Comparison of ENCODE assay signal across 9 cellular contexts in the genomic region with DNA sequence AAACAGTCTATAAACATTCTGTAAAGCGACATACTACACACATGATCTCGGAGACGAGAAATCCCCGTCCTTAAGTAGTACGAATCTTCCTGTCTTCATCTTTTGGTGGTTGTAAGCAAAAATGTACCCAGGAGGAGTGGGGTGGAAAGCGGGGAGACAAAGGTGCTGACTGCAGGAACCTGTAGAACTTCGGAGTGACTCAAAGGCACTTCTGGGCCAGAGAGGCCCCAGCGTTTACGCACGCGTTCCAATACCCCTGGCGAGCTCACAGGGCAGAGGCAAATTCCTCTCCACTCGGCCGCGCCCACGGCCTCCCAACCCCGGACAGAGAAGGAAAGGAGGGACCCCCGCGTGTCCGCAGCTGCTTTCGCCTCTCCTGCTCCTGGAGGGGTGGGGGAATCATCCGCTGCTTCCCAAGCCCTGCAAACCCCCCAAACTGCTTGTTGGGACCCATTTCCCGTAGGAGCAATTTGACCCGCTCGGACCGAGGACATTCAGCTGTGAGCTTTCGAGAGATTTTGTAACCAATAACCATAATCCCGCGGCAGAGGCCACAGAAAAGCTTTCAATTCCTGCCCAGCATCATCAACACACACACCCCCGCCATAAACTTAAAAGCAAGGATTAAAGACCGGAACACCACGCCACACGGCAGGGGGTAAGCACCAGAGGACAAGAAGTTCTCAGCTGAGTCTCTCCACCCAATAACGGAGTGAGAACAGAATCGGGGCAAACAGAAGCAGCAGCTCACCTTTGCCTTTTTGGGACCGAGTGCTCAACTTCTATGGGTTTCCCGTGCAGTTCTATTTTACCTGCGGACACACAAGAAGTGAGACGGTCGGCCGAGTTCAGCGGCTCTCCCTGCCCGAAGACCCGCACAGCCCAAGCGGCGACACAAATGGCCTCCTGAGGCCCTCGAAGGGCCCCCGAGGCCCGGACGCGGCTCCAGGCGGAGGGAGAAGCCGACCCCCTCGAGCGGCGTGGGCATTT. TPM values are rescaled to one million over a fixed set of nuclear protein-coding genes. Genes with fewer than 3 reads are reported as not detected.
A peak's percentile ranks its signal among the peaks of the same experiment; 100 is the strongest.
DNase-seq lines count a peak whose midpoint lies in the region; ATAC-seq and TF ChIP-seq lines count a peak whose summit lies in the region.
"Had no signal": no experiment of that assay in that cellular context is flagged by ENCODE, and none has a peak within 500 bp of the region (broad histone marks: within the 10 kb centered on the region; RNA-seq: fewer than 3 reads in every experiment).

No MANE protein-coding gene starts in this region.

- H3K27ac ChIP-seq in SK-N-SH (ENCODE audit: low read depth in 2 of 2, low read length in 1 of 2) = peak overlapping the region; percentile 93 to 96
- no peak overlapping the region for H3K27ac ChIP-seq in rectal smooth muscle tissue (ENCODE audit: low read depth, low read length)
- H3K27ac ChIP-seq in adrenal gland = no peak overlapping the region
- H3K27ac ChIP-seq: VCaP had no signal

- TF ChIP-seq CTCF in SK-N-SH (IDR thresholded peaks at IDR 0.05) (no peak), epithelial cell of esophagus (IDR thresholded peaks at IDR 0.05; ENCODE audit: insufficient read depth, low read depth, low read length, missing control alignments) (no peak), adrenal gland (IDR thresholded peaks at IDR 0.05) (no peak)

- peaks cover 26% of the 10 kb centered on the region for H3F3A ChIP-seq in SK-N-SH (replicated peaks; ENCODE audit: insufficient read depth)

- ATAC-seq in GM19463 (IDR thresholded peaks at IDR 0.05; ENCODE audit: unreplicated experiment) = no peak

- peak overlapping the region; percentile 94 for H3K4me2 ChIP-seq in SK-N-SH

- peaks cover 88% of the 10 kb centered on the region for H3K79me2 ChIP-seq in SK-N-SH (ENCODE audit: insufficient read depth)

- POLR2A ChIA-PET in HEK293T (lab: Yijun Ruan, JAX) = interaction anchor here (1.7 to 1.8 kb wide), 2 partner anchors 35 to 63 kb away, joined by 4 to 5 read pairs; no protein-coding TSS in a partner anchor
- POLR2A ChIA-PET in SK-N-SH (lab: Yijun Ruan, JAX) = interaction anchor here (0.8 to 1.5 kb wide), 4 partner anchors 11 to 283 kb away, joined by 3 to 4 read pairs (median 4); no protein-coding TSS in a partner anchor

- H4K20me1 ChIP-seq in SK-N-SH (ENCODE audit: insufficient read depth) = peaks cover 49% of the 10 kb centered on the region

- no peaks in the 10 kb centered on the region; the same call in 1 of the 2 replicates for H3K9me2 ChIP-seq in SK-N-SH

- CTCF ChIA-PET in HEK293T (lab: Yijun Ruan, JAX) = interaction anchor here (0.6 to 1.6 kb wide), 2 partner anchors 44 to 110 kb away, joined by 3 read pairs; no protein-coding TSS in a partner anchor
- CTCF ChIA-PET in SK-N-SH (lab: Yijun Ruan, JAX) = interaction anchor here (0.8 to 3.2 kb wide), 14 partner anchors 13 to 283 kb away, joined by 3 to 14 read pairs (median 4); no protein-coding TSS in a partner anchor

- 1% methylated on average over 48 of the region's 56 CpGs for WGBS in SK-N-SH (ENCODE audit: low lambda C conversion rate)
- whole genome bisulfite sequencing in adrenal gland, 4 donors = 8 to 11% (median 10%) methylated on average over 25 to 56 of the region's 56 CpGs

- DNase-seq in DMS79 (lab: John Stamatoyannopoulos, UW) = peak; percentile 9
- peak; percentile 34 for DNase-seq in HEK293T (ENCODE audit: extremely low spot score)
- peak; percentile 48 for DNase-seq in SK-N-SH
- DNase-seq in epithelial cell of esophagus (ENCODE audit: low read depth) = peak; percentile 65
- DNase-seq in adrenal gland = no peak
- DNase-seq in mesenteric fat pad (ENCODE audit: low spot score) = no peak

- intact Hi-C loops in adrenal gland (cut with DNase I) = no loop called here

- peaks cover 8 to 15% of the 10 kb centered on the region in 2 experiments for H3K36me3 ChIP-seq in SK-N-SH (replicated peaks in 1 of 2; ENCODE audit: control insufficient read depth in 1 of 2, insufficient read depth in 2 of 2, low read length in 1 of 2)
- H3K36me3 ChIP-seq in rectal smooth muscle tissue (ENCODE audit: control insufficient read depth, insufficient read depth, low read length) = no peaks in the 10 kb centered on the region
- no peaks in the 10 kb centered on the region for H3K36me3 ChIP-seq in adrenal gland (replicated peaks in 1 of 2)

- no peak for TF ChIP-seq EP300 in SK-N-SH (IDR thresholded peaks at IDR 0.05; ENCODE audit: borderline replicate concordance in 1 of 2, low read depth in 1 of 2, low read length in 1 of 2)

- H3K9ac ChIP-seq in SK-N-SH (peak overlapping the region; percentile 91), rectal smooth muscle tissue (ENCODE audit: low read length) (no peak overlapping the region)

- H3K4me1 ChIP-seq in SK-N-SH (ENCODE audit: control insufficient read depth in 1 of 2, insufficient read depth in 2 of 2, low read depth in 1 of 2, low read length in 1 of 2) (peaks cover 29 to 44% of the 10 kb centered on the region in 2 experiments), rectal smooth muscle tissue (ENCODE audit: control insufficient read depth, insufficient read depth, low read length) (no peaks in the 10 kb centered on the region), adrenal gland (replicated peaks in 1 of 2) (peaks cover 13 to 33% of the 10 kb centered on the region in 2 donors)

- no peak for TF ChIP-seq RAD21 in SK-N-SH (IDR thresholded peaks at IDR 0.05; ENCODE audit: low read length)

- no peaks in the 10 kb centered on the region for H3K27me3 ChIP-seq in SK-N-SH (ENCODE audit: insufficient read depth)
- H3K27me3 ChIP-seq in rectal smooth muscle tissue (ENCODE audit: control insufficient read depth, insufficient read depth, low read length) = peaks cover 38% of the 10 kb centered on the region
- H3K27me3 ChIP-seq in adrenal gland = peaks cover 97% of the 10 kb centered on the region

- H3K9me3 ChIP-seq in SK-N-SH (no peaks in the 10 kb centered on the region), adrenal gland (replicated peaks in 1 of 3) (no peaks in the 10 kb centered on the region)

- H3K4me3 ChIP-seq in SK-N-SH (ENCODE audit: low read depth in 2 of 2, low read length in 1 of 2) = peak overlapping the region; percentile 88 to 89
- peak overlapping the region; percentile 54 for H3K4me3 ChIP-seq in epithelial cell of esophagus (ENCODE audit: low read length)
- peak overlapping the region; percentile 46 for H3K4me3 ChIP-seq in rectal smooth muscle tissue (ENCODE audit: low read length)
- no peak overlapping the region for H3K4me3 ChIP-seq in adrenal gland

- TF ChIP-seq POLR2A in adrenal gland (IDR thresholded peaks at IDR 0.05) = no peak

- 0 out of 2 replicates have a peak overlapping the region, but pooled peaks have one; percentile 30 for H2AFZ ChIP-seq in SK-N-SH (ENCODE audit: low read depth)

TF ChIP-seq in HEK293T, 16 proteins besides CTCF, POLR2A, EP300 and RAD21:
- no peak for TF ChIP-seq HDGF (IDR thresholded peaks at IDR 0.05; ENCODE audit: borderline replicate concordance)
- TF ChIP-seq L3MBTL2 (conservative IDR thresholded peaks at IDR 0.05) = peak; percentile 44; the same call in 1 of the 2 replicates
TF ChIP-seq in HEK293T: peak in this region for 1.

TF ChIP-seq in SK-N-SH, 30 proteins besides CTCF, POLR2A, EP300 and RAD21 (continues in another document):
- TF ChIP-seq, protein P1, sequence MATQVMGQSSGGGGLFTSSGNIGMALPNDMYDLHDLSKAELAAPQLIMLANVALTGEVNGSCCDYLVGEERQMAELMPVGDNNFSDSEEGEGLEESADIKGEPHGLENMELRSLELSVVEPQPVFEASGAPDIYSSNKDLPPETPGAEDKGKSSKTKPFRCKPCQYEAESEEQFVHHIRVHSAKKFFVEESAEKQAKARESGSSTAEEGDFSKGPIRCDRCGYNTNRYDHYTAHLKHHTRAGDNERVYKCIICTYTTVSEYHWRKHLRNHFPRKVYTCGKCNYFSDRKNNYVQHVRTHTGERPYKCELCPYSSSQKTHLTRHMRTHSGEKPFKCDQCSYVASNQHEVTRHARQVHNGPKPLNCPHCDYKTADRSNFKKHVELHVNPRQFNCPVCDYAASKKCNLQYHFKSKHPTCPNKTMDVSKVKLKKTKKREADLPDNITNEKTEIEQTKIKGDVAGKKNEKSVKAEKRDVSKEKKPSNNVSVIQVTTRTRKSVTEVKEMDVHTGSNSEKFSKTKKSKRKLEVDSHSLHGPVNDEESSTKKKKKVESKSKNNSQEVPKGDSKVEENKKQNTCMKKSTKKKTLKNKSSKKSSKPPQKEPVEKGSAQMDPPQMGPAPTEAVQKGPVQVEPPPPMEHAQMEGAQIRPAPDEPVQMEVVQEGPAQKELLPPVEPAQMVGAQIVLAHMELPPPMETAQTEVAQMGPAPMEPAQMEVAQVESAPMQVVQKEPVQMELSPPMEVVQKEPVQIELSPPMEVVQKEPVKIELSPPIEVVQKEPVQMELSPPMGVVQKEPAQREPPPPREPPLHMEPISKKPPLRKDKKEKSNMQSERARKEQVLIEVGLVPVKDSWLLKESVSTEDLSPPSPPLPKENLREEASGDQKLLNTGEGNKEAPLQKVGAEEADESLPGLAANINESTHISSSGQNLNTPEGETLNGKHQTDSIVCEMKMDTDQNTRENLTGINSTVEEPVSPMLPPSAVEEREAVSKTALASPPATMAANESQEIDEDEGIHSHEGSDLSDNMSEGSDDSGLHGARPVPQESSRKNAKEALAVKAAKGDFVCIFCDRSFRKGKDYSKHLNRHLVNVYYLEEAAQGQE (IDR thresholded peaks at IDR 0.05; ENCODE audit: low read depth, low read length) = no peak
- TF ChIP-seq MXI1 (IDR thresholded peaks at IDR 0.05; ENCODE audit: low read depth, low read length) (peak; percentile 64), GABPA (IDR thresholded peaks at IDR 0.05; ENCODE audit: low read depth) (no peak), SIN3A (IDR thresholded peaks at IDR 0.05; ENCODE audit: borderline replicate concordance, low read depth, low read length) (0 out of 2 replicates have a peak, but pooled peaks have one; percentile 10), FOXJ3 (CRISPR knock-in tag; IDR thresholded peaks at IDR 0.05) (no peak), JUND (IDR thresholded peaks at IDR 0.05) (no peak), NRF1 (IDR thresholded peaks at IDR 0.05; ENCODE audit: low read depth, low read length) (no peak), TEAD4 (IDR thresholded peaks at IDR 0.05; ENCODE audit: borderline replicate concordance, insufficient read depth) (no peak), ELF1 (IDR thresholded peaks at IDR 0.05) (no peak), TAF1 (IDR thresholded peaks at IDR 0.05; ENCODE audit: borderline replicate concordance, low read depth, low read length) (peak; percentile 34), RXRA (IDR thresholded peaks at IDR 0.05; ENCODE audit: borderline replicate concordance, low read depth) (no peak)

RNA-seq across cellular contexts. Expression of a gene that starts 2.3 kb away (rescaled TPM):
- polyA plus RNA-seq in SK-N-SH (2012; rRNA removed) (34.4 and 46.5 TPM in 2 replicates), adrenal gland (under 1 TPM in 2 of 3 donors, not detected in 1; 0.03 to 0.09 TPM)
- polyA plus RNA-seq in SK-N-SH (2012; cell fraction: cytosol; rRNA removed) = 36.8 and 46.3 TPM in 2 replicates
- polyA plus RNA-seq in SK-N-SH (2012; cell fraction: nucleus; rRNA removed) = 99.6 and 114 TPM in 2 replicates
- total RNA-seq in adrenal gland (1 to 10 TPM in 2 of 8 donors, under 1 TPM in 4, not detected in 2; 0.14 to 6.0 (median 0.72) TPM), mesenteric fat pad (1.2 TPM)

Comparison
In these comparisons a context has a peak if more than half of its experiments do, and no peak if none do; other contexts are left out.
1. DNase-seq: peak in DMS79 (single experiment), HEK293T (single experiment), SK-N-SH (single experiment) and epithelial cell of esophagus (single experiment); none in adrenal gland (0 of 7) and mesenteric fat pad (single experiment).
2. H3K27ac ChIP-seq: peak in SK-N-SH (2 of 2); none in rectal smooth muscle tissue (single experiment) and adrenal gland (0 of 5).
3. H3K4me3 ChIP-seq: peak in SK-N-SH (2 of 2), epithelial cell of esophagus (single experiment) and rectal smooth muscle tissue (single experiment); none in adrenal gland (0 of 4).